In genomic region chr20:44310664-44311639, GRCh38 we compare ENCODE assay signal across 1 cellular context.
TF ChIP-seq lines count a peak whose summit lies in the region.

TSS of gene FITM2 (minus strand) at chr20:44311202. CDS start at chr20:44311148, 54 bp downstream.

TF ChIP-seq in HepG2, 621 proteins besides CTCF, POLR2A, EP300 and RAD21 (continued from another document and continues in another):
- TF ChIP-seq NFAT5 (CRISPR knock-in tag; IDR thresholded peaks at IDR 0.05) = no peak; the same call in 1 of the 2 replicates
- no peak for TF ChIP-seq MTF1 (CRISPR knock-in tag; IDR thresholded peaks at IDR 0.05)
- no peak for TF ChIP-seq ARNT (IDR thresholded peaks at IDR 0.05)
- peak; percentile 89 for TF ChIP-seq KLF12 (CRISPR knock-in tag; IDR thresholded peaks at IDR 0.05; ENCODE audit: borderline replicate concordance)
- TF ChIP-seq CERS6 (CRISPR knock-in tag; IDR thresholded peaks at IDR 0.05) = peak; percentile 46; the same call in 1 of the 2 replicates
- peak; percentile 90 for TF ChIP-seq ZIK1 (CRISPR knock-in tag; IDR thresholded peaks at IDR 0.05; ENCODE audit: borderline replicate concordance, low read depth)
- peak; percentile 87; the same call in 1 of the 2 replicates for TF ChIP-seq THAP9 (CRISPR knock-in tag; IDR thresholded peaks at IDR 0.05; ENCODE audit: borderline replicate concordance)
- 0 out of 2 replicates have a peak, but pooled peaks have one; percentile 16 for TF ChIP-seq PREB (CRISPR knock-in tag; IDR thresholded peaks at IDR 0.05)
- TF ChIP-seq ETV6 (CRISPR knock-in tag; conservative IDR thresholded peaks at IDR 0.05) = no peak
- TF ChIP-seq ZNF841 (CRISPR knock-in tag; IDR thresholded peaks at IDR 0.05; ENCODE audit: borderline replicate concordance) = no peak
- TF ChIP-seq ZNF451 (CRISPR knock-in tag; IDR thresholded peaks at IDR 0.05) = peak; percentile 97
- peak; percentile 87 for TF ChIP-seq ZNF33B (CRISPR knock-in tag; IDR thresholded peaks at IDR 0.05)
- peak; percentile 98 for TF ChIP-seq ZNF230 (CRISPR knock-in tag; IDR thresholded peaks at IDR 0.05)
- 0 out of 2 replicates have a peak, but pooled peaks have one; percentile 25 for TF ChIP-seq NCOR1 (IDR thresholded peaks at IDR 0.05; ENCODE audit: borderline replicate concordance, low read length)
- TF ChIP-seq POLR2AphosphoS2 (IDR thresholded peaks at IDR 0.05; ENCODE audit: low read depth, low read length) = no peak
- TF ChIP-seq ZNF749 (CRISPR knock-in tag; IDR thresholded peaks at IDR 0.05; ENCODE audit: borderline replicate concordance) = peak; percentile 86
- peak; percentile 98; the same call in 2 of the 3 replicates for TF ChIP-seq MXI1 (IDR thresholded peaks at IDR 0.05; ENCODE audit: borderline replicate concordance, low read depth, low read length)
- TF ChIP-seq NR0B2 (CRISPR knock-in tag; IDR thresholded peaks at IDR 0.05) = peak; percentile 97
- no peak; the same call in 1 of the 2 replicates for TF ChIP-seq USF2 (IDR thresholded peaks at IDR 0.05; ENCODE audit: low read depth, low read length)
- TF ChIP-seq USF2 (CRISPR knock-in tag; IDR thresholded peaks at IDR 0.05; ENCODE audit: borderline replicate concordance) = no peak; the same call in 1 of the 2 replicates
- peak; percentile 92 for TF ChIP-seq THAP7 (CRISPR knock-in tag; IDR thresholded peaks at IDR 0.05)
- TF ChIP-seq EHMT2 (IDR thresholded peaks at IDR 0.05; ENCODE audit: borderline replicate concordance, low read depth, low read length) = peak; percentile 51; the same call in 1 of the 2 replicates
- TF ChIP-seq MBNL3 (CRISPR knock-in tag; conservative IDR thresholded peaks at IDR 0.05) = no peak
- TF ChIP-seq ZNF609 (CRISPR knock-in tag; IDR thresholded peaks at IDR 0.05; ENCODE audit: borderline replicate concordance) = peak; percentile 87
- TF ChIP-seq AKNA (CRISPR knock-in tag; IDR thresholded peaks at IDR 0.05; ENCODE audit: borderline replicate concordance) = no peak
- TF ChIP-seq SMAD1 (CRISPR knock-in tag; IDR thresholded peaks at IDR 0.05; ENCODE audit: borderline replicate concordance, low read depth) = peak; percentile 79
- no peak for TF ChIP-seq CCDC6 (CRISPR knock-in tag; IDR thresholded peaks at IDR 0.05)
